ENCODE assay signal across 16 cellular contexts in the genomic region with DNA sequence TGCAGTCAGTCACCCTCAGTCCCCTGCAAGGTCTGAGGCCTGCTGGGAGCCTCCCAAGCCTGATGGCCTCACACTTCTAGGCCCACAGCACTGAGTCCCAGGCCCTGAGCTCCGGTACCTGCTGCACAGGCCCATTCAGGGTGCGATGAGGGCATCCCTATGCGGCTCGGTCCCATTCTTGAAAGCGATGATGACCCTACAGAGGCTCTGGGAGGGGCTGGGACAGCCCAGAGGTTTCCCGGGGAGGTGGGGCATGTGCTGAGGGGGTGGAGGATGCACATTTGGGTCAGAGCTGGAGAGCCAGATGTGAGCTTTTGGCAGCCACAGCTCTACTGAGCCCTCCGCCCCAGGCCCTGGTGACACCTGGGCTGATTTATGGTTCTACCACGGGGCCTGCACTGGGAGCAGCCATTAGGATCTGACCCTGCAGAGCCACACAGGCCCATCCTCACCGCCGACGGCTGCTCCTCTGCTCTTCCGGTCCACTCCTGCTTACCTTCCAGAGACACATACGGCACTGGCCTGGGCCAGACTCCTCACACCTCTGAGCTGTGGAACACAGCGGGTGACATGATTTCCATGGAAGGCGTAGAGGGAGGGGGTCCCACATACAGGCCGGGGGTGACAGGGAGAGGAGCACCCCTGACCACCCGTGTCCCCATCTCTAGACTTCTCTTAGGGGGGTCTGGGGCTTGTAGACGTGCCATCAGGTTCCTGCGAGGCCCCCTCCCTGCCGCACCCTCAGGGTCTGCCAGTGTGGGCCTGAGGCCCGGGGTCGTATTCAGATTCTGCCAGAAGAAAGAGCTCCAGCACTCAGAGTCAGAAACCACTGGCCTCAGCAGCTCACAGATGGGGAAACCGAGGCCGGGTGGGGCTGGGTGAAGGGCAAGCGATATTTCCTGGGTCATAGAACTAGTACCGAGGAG. TPM values are rescaled to one million over a fixed set of nuclear protein-coding genes. Genes with fewer than 3 reads are reported as not detected.
DNase-seq lines count a peak whose midpoint lies in the region; ATAC-seq lines count a peak whose summit lies in the region.
"Had no signal": no experiment of that assay in that cellular context is flagged by ENCODE, and none has a peak within 500 bp of the region (broad histone marks: within the 10 kb centered on the region; RNA-seq: fewer than 3 reads in every experiment).

No MANE protein-coding gene starts in this region.

- no peaks in the 10 kb centered on the region for H3K27me3 ChIP-seq in BLaER1 treated with 17β-estradiol and CSF1 and Interleukin-3, amounts not matched to agents 10 nM and 100 nM
- H3K27me3 ChIP-seq in H7 (ENCODE audit: control insufficient read depth, insufficient read depth, low read length) (no peaks in the 10 kb centered on the region), SJCRH30 (no peaks in the 10 kb centered on the region)

- intact Hi-C loops in sciatic nerve (cut with DNase I) = no loop called here

- H3K27ac ChIP-seq in BLaER1 treated with 17β-estradiol and CSF1 and Interleukin-3, amounts not matched to agents 10 nM and 100 nM = peak overlapping the region in 8 of 11 experiments; percentile 0 to 82 (median 68); a peak in 12 of 22 replicates
- no peak overlapping the region for H3K27ac ChIP-seq in SJCRH30

- H3K4me3 ChIP-seq in BLaER1 treated with 17β-estradiol and CSF1 and Interleukin-3, amounts not matched to agents 10 nM and 100 nM = no peak overlapping the region
- no peak overlapping the region for H3K4me3 ChIP-seq in H7 (ENCODE audit: insufficient read depth, low read depth, low read length)
- H3K4me3 ChIP-seq in SJCRH30 = no peak overlapping the region
- H3K4me3 ChIP-seq: GM12878 had no signal

- peak overlapping the region in 8 of 11 experiments; percentile 7 to 76 (median 66); a peak in 11 of 22 replicates for H3K4me2 ChIP-seq in BLaER1 treated with 17β-estradiol and CSF1 and Interleukin-3, amounts not matched to agents 10 nM and 100 nM

- peak overlapping the region in 5 of 11 experiments; percentile 9 to 57 (median 16); a peak in 2 of 22 replicates for H3K9ac ChIP-seq in BLaER1 treated with 17β-estradiol and CSF1 and Interleukin-3, amounts not matched to agents 10 nM and 100 nM

- DNase-seq in H7 (peak; percentile 22), left kidney (ENCODE audit: low read depth, low spot score) (peak; percentile 57), sciatic nerve (ENCODE audit: low spot score) (no peak), SJCRH30 (no peak), EL (no peak), NCI-H1092 treated with DMSO at 0.1 percent for 48 hours (lab: John Stamatoyannopoulos, UW) (no peak)
- DNase-seq: CD4-positive, alpha-beta T cell; KG1; NCI-H1048; NCI-H146; NCI-H2081; NCI-H510A treated with DMSO at 0.1 percent for 48 hours had no signal

- H3K9me3 ChIP-seq in BLaER1 treated with 17β-estradiol and CSF1 and Interleukin-3, amounts not matched to agents 10 nM and 100 nM (replicated peaks in 1 of 11) = no peaks in the 10 kb centered on the region
- H3K9me3 ChIP-seq in SJCRH30 (replicated peaks) = no peaks in the 10 kb centered on the region

- no peaks in the 10 kb centered on the region for H4K20me1 ChIP-seq in BLaER1 treated with 17β-estradiol and CSF1 and Interleukin-3, amounts not matched to agents 10 nM and 100 nM

- H3K4me1 ChIP-seq in BLaER1 treated with 17β-estradiol and CSF1 and Interleukin-3, amounts not matched to agents 10 nM and 100 nM = peaks cover 0 to 97% (median 62%) of the 10 kb centered on the region in 10 experiments; a peak in 16 of 20 replicates
- H3K4me1 ChIP-seq in SJCRH30 = no peaks in the 10 kb centered on the region

- ATAC-seq in sciatic nerve = peak; percentile 7
- ATAC-seq: GM12878, Right ventricle myocardium inferior had no signal

- H3K36me3 ChIP-seq in BLaER1 treated with 17β-estradiol and CSF1 and Interleukin-3, amounts not matched to agents 10 nM and 100 nM = no peaks in the 10 kb centered on the region
- H3K36me3 ChIP-seq in H7 (replicated peaks; ENCODE audit: control insufficient read depth, insufficient read depth, low read length) (no peaks in the 10 kb centered on the region), SJCRH30 (no peaks in the 10 kb centered on the region)

RNA-seq across cellular contexts. Expression of a gene that starts 53.4 kb away (rescaled TPM):
- total RNA-seq in H7 (2014; rRNA removed; shearing (Covaris generic)) = 15.0 and 18.0 TPM in 2 replicates
- 10.7 TPM for total RNA-seq in sciatic nerve
- not detected in 2 replicates for total RNA-seq in SJCRH30 (2014; rRNA removed; shearing (Covaris generic))
- total RNA-seq: A673; CD4-positive, alpha-beta T cell had no signal

Comparison
In these comparisons a context has a peak if more than half of its experiments do, and no peak if none do; other contexts are left out.
1. DNase-seq: peak in H7 (single experiment) and left kidney (single experiment); none in sciatic nerve (single experiment), SJCRH30 (0 of 2), EL (single experiment) and NCI-H1092 treated with DMSO at 0.1 percent for 48 hours (single experiment).
2. RNA of a gene that starts 53.4 kb away (total RNA-seq): 15.0 to 18.0 TPM in H7 and 10.7 TPM in sciatic nerve (single experiment); not detected in SJCRH30; every median in the first group is over 10 times any median in the second.